ENCODE assay signal across 19 cellular contexts in the genomic region with DNA sequence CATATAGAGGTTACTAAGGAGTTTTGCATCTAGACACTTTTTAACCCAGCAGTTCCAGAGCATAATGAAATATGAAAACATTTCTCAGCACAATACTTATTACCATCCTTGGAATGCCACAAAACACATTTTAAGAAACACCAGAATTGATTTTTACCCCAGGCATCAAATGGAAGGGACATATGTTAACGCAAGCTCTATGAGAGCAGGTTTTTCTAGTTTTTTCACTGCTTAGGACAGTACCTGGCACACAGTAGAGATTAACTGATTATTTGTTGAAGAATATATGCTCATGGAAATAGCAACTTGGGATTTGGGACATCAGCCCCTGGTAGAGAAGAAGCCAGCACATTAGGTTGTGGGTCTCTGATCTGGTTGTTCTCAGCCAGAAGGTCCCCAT.
DNase-seq lines count a peak whose midpoint lies in the region; ATAC-seq, FAIRE-seq and TF ChIP-seq lines count a peak whose summit lies in the region.
"Had no signal": no experiment of that assay in that cellular context is flagged by ENCODE, and none has a peak within 500 bp of the region (broad histone marks: within the 10 kb centered on the region; RNA-seq: fewer than 3 reads in every experiment).

No MANE protein-coding gene starts in this region.

- peaks cover 37% of the 10 kb centered on the region for H3K4me1 ChIP-seq in ACC112 (ENCODE audit: control insufficient read depth, insufficient read depth, low read length, unreplicated experiment)
- H3K4me1 ChIP-seq in PC-3 (ENCODE audit: insufficient read depth, low read length): peaks cover 50% of the 10 kb centered on the region
- H3K4me1 ChIP-seq in parathyroid adenoma: peaks cover 19% of the 10 kb centered on the region

- H3K4me2 ChIP-seq in PC-3 (ENCODE audit: low read length): peak overlapping the region; percentile 73
- peak overlapping the region; percentile 1 for H3K4me2 ChIP-seq in parathyroid adenoma (ENCODE audit: low read length)

- CTCF ChIA-PET in PC-3 (lab: Charles Lee): interaction anchor here (0.8 to 2.3 kb wide), 12 partner anchors 9 to 248 kb away, joined by 3 to 76 read pairs (median 4); no protein-coding TSS in a partner anchor

- peaks cover 8% of the 10 kb centered on the region for H3F3A ChIP-seq in PC-3 (ENCODE audit: low read length, unreplicated experiment)

- H3K9me3 ChIP-seq in PC-3 (ENCODE audit: low read length) (no peaks in the 10 kb centered on the region), parathyroid adenoma (ENCODE audit: control insufficient read depth, low read length) (no peaks in the 10 kb centered on the region)
- H3K9me3 ChIP-seq: SJSA1 had no signal

- TF ChIP-seq CTCF in PC-3 (conservative IDR thresholded peaks at IDR 0.05; ENCODE audit: low read depth, low read length) (no peak), epithelial cell of esophagus (IDR thresholded peaks at IDR 0.05; ENCODE audit: insufficient read depth, low read depth, low read length, missing control alignments) (no peak), parathyroid adenoma (IDR thresholded peaks at IDR 0.05) (no peak)

- H3K27me3 ChIP-seq in ACC112 (ENCODE audit: insufficient read depth, low read length) (no peaks in the 10 kb centered on the region), PC-3 (ENCODE audit: low read length) (no peaks in the 10 kb centered on the region), parathyroid adenoma (ENCODE audit: control insufficient read depth, insufficient read depth, low read length) (no peaks in the 10 kb centered on the region)
- H3K27me3 ChIP-seq: SJSA1 had no signal

- H4K20me1 ChIP-seq in PC-3 (ENCODE audit: low read length): no peaks in the 10 kb centered on the region

- H3K27ac ChIP-seq in ACC112 (ENCODE audit: low read depth, low read length) (peak overlapping the region; percentile 87; the same call in 1 of the 2 replicates), PC-3 (ENCODE audit: low read length) (peak overlapping the region; percentile 66), parathyroid adenoma (no peak overlapping the region), substantia nigra (ENCODE audit: low read depth, low read length, poor library complexity, severe bottlenecking) (no peak overlapping the region)

- H3K4me3 ChIP-seq in ACC112 (ENCODE audit: low read depth, low read length) (no peak overlapping the region), PC-3 (ENCODE audit: low read length) (no peak overlapping the region), epithelial cell of esophagus (ENCODE audit: low read length) (no peak overlapping the region), parathyroid adenoma (ENCODE audit: low read depth, low read length) (no peak overlapping the region)
- H3K4me3 ChIP-seq: SJSA1 had no signal

- H2AFZ ChIP-seq in ACC112 (ENCODE audit: low read length, unreplicated experiment) (no peak overlapping the region), PC-3 (ENCODE audit: low read length) (peak overlapping the region; percentile 49), parathyroid adenoma (peak overlapping the region; percentile 65)

- intact Hi-C loops in PC-3 (cut with micrococcal nuclease): no loop called here

- H3K9ac ChIP-seq in PC-3 (ENCODE audit: low read length) (no peak overlapping the region), parathyroid adenoma (no peak overlapping the region)

- H3K36me3 ChIP-seq in ACC112 (ENCODE audit: insufficient read depth, low read length) (no peaks in the 10 kb centered on the region), PC-3 (ENCODE audit: low read depth, low read length) (no peaks in the 10 kb centered on the region), parathyroid adenoma (ENCODE audit: control insufficient read depth, insufficient read depth, low read length) (no peaks in the 10 kb centered on the region)
- H3K36me3 ChIP-seq: SJSA1 had no signal

- ATAC-seq in PC-3 (peak; percentile 3; the same call in 1 of the 2 replicates), HG03571 (IDR thresholded peaks at IDR 0.05; ENCODE audit: unreplicated experiment) (no peak)
- ATAC-seq: CD8-positive, alpha-beta T cell had no signal

- H3K9me2 ChIP-seq in PC-3 (replicated peaks; ENCODE audit: low read length): no peaks in the 10 kb centered on the region

- POLR2A ChIA-PET in PC-3 (lab: Charles Lee; ENCODE audit: unreplicated experiment): interaction anchor here (0.5 kb wide), 1 partner anchor 83 kb away, joined by 16 read pairs; no protein-coding TSS in a partner anchor

- H3K79me2 ChIP-seq in ACC112 (ENCODE audit: control insufficient read depth, insufficient read depth, low read length, unreplicated experiment) (no peaks in the 10 kb centered on the region), PC-3 (ENCODE audit: low read length) (no peaks in the 10 kb centered on the region), parathyroid adenoma (no peaks in the 10 kb centered on the region)

- DNase-seq in PC-3 (peak; percentile 95), epithelial cell of esophagus (ENCODE audit: low read depth) (peak; percentile 59), HTR-8/SVneo (ENCODE audit: insufficient read length, low spot score) (no peak), NCI-H187 treated with DMSO at 0.1 percent for 48 hours (lab: John Stamatoyannopoulos, UW) (no peak), substantia nigra (lab: John Stamatoyannopoulos, UW) (no peak)
- DNase-seq: activated CD8-positive, alpha-beta memory T cell treated with anti-CD3 and anti-CD28 coated beads, Interleukin-2, amount 50 U/mL, for 48 hours; activated naive CD4-positive, alpha-beta T cell; CD8-positive, alpha-beta T cell; cortex of kidney; naive B cell; NCI-H187; NCI-H510A treated with DMSO at 0.1 percent for 48 hours; posterior cingulate gyrus had no signal

- BruUV-seq in PC-3 (replicated peaks; lab: Mats Ljungman, UMichigan): no TSS peak

- no peak for FAIRE-seq in HTR-8/SVneo (lab: Jason Lieb, UNC)
- FAIRE-seq: TTC549, urothelium cell line had no signal

Comparison
In these comparisons a context has a peak if more than half of its experiments do, and no peak if none do; other contexts are left out.
1. H3K27ac ChIP-seq: peak in ACC112 (single experiment) and PC-3 (single experiment); none in parathyroid adenoma (single experiment) and substantia nigra (single experiment).
2. DNase-seq: peak in PC-3 (single experiment) and epithelial cell of esophagus (single experiment); none in HTR-8/SVneo (single experiment), NCI-H187 treated with DMSO at 0.1 percent for 48 hours (single experiment) and substantia nigra (0 of 49).